1 cellular context compared by ENCODE assay signal in the genomic region with DNA sequence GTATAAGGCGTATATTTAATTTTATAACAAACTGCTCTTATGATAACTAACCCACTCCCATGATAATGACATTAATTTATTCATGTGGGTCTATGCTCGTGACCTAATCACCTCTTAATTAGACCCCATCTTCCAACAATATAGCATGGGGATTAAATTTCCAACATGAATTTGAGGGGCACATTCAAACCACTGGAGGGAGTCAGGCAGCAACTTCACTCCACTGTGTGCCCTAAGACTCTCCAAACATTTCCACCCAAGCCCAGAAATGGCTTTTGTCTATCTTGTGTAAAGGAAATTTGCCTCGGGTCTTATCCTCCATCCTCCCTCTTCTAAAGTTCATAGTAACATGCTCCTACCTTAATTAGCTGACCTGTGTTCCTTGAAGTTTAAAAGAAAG.
TF ChIP-seq lines count a peak whose summit lies in the region.

No MANE protein-coding gene starts in this region.

TF ChIP-seq in GM23338, 12 proteins besides CTCF, POLR2A, EP300 and RAD21 (continued from another document):
- TF ChIP-seq, protein P1, sequence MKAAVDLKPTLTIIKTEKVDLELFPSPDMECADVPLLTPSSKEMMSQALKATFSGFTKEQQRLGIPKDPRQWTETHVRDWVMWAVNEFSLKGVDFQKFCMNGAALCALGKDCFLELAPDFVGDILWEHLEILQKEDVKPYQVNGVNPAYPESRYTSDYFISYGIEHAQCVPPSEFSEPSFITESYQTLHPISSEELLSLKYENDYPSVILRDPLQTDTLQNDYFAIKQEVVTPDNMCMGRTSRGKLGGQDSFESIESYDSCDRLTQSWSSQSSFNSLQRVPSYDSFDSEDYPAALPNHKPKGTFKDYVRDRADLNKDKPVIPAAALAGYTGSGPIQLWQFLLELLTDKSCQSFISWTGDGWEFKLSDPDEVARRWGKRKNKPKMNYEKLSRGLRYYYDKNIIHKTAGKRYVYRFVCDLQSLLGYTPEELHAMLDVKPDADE (IDR thresholded peaks at IDR 0.05), result no peak
- TF ChIP-seq POLR2AphosphoS5 (IDR thresholded peaks at IDR 0.05; ENCODE audit: low read depth) (no peak), EZH2 (IDR thresholded peaks at IDR 0.05; ENCODE audit: low read depth, unreplicated experiment) (no peak), JUNB (IDR thresholded peaks at IDR 0.05; ENCODE audit: unreplicated experiment) (no peak), STAT1 (IDR thresholded peaks at IDR 0.05; ENCODE audit: unreplicated experiment) (no peak), NANOG (IDR thresholded peaks at IDR 0.05; ENCODE audit: borderline replicate concordance) (no peak), ZNF114 (CRISPR knock-in tag; IDR thresholded peaks at IDR 0.05) (no peak), CREB1 (CRISPR knock-in tag; IDR thresholded peaks at IDR 0.05; ENCODE audit: low read depth) (no peak), EZH2phosphoT487 (IDR thresholded peaks at IDR 0.05; ENCODE audit: unreplicated experiment) (no peak)
TF ChIP-seq in GM23338: peak in this region for 0.
